Comparison of ENCODE assay signal across 9 cellular contexts in the genomic region with DNA sequence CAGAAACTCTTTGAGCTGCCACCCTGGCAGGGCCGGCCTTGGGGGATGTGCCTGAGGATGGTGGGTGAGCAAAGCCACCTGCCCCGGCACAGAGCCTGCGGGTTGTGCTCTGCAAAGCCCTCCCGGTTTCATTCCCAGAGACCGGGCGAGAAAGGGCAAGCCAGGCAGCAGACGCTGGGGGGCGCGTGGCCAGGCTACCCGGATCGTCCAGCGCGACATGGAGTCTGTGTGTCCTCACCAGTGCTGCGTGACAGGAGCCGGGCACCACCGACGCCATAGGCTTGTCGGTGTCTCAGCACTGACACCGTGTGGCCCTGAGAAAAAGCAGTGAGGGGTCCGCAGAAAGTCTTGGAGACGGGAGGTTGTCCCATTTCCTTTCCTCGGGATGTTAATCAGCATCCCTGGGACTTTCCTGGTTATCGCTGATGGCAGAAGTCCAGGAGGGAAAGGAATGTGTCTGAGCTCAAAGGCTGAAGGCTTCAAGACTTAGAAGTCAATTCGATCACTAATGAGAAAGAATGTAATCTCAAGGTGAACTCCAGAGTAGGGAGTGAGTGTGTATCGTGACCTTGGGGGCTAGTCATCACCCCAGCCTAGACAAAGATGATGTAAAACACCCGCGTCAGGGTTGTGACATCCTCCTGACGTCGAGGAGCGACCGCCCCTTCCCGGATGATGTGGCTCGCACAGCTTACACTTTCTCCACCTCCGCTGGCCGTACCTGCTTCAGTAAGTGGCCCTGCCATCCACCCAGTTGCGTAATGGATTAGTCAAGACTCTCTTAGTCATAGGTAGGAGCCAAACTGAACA. TPM values are rescaled to one million over a fixed set of nuclear protein-coding genes. Genes with fewer than 3 reads are reported as not detected.
DNase-seq lines count a peak whose midpoint lies in the region; ATAC-seq and TF ChIP-seq lines count a peak whose summit lies in the region.
"Had no signal": no experiment of that assay in that cellular context is flagged by ENCODE, and none has a peak within 500 bp of the region (broad histone marks: within the 10 kb centered on the region; RNA-seq: fewer than 3 reads in every experiment).

No MANE protein-coding gene starts in this region.

- DNase-seq in COR-L47 (lab: John Stamatoyannopoulos, UW) = peak; percentile 83
- peak; percentile 78 for DNase-seq in HT1080 (ENCODE audit: low read depth)
- DNase-seq in OCI-M1 (lab: John Stamatoyannopoulos, UW) = peak; percentile 83
- DNase-seq in activated T-cell treated with anti-CD3 and anti-CD28 coated beads, Interleukin-2, amount 50 U/mL, for 48 hours = peak; percentile 70 to 74
- peak; percentile 71 for DNase-seq in fibroblast of the aortic adventitia (ENCODE audit: low read depth)
- peak in 8 of 10 donors; percentile 7 to 47 (median 28) for DNase-seq in naive thymus-derived CD8-positive, alpha-beta T cell
- peak; percentile 84 for DNase-seq in stomach

- H3K4me3 ChIP-seq in fibroblast of the aortic adventitia (ENCODE audit: low read depth, low read length) (peak overlapping the region; percentile 42), stomach (peak overlapping the region; percentile 17 to 29 (median 24))

- no peaks in the 10 kb centered on the region for H3K9me3 ChIP-seq in stomach

- H3K4me1 Mint-ChIP-seq in naive thymus-derived CD8-positive, alpha-beta T cell = peaks cover 3 to 12% (median 10%) of the 10 kb centered on the region in 4 donors

- WGBS in stomach, 5 donors = 9 to 19% (median 10%) methylated on average over 26 to 36 of the region's 36 CpGs

- peak overlapping the region; percentile 41 to 83 (median 62) for H3K27ac ChIP-seq in stomach

- peak; percentile 82 to 85 for ATAC-seq in naive thymus-derived CD8-positive, alpha-beta T cell
- no peak for ATAC-seq in HG03039 (IDR thresholded peaks at IDR 0.05; ENCODE audit: unreplicated experiment)

- H3K27me3 ChIP-seq in stomach = peaks cover 0 to 12% (median 5%) of the 10 kb centered on the region in 3 donors

- TF ChIP-seq POLR2A in stomach (IDR thresholded peaks at IDR 0.05) = no peak

- POLR2A ChIA-PET in naive thymus-derived CD8-positive, alpha-beta T cell (lab: Charles Lee) = no interaction called here

- intact Hi-C loops in stomach (cut with DNase I; ENCODE audit: low total_unique reads) = loop anchor here (5.0 kb wide), 1 partner anchor 70 kb away; no protein-coding TSS in a partner anchor

- H3K27ac Mint-ChIP-seq in naive thymus-derived CD8-positive, alpha-beta T cell = peak overlapping the region in 7 of 10 donors; percentile 22 to 84 (median 57)

- TF ChIP-seq EP300 in stomach (IDR thresholded peaks at IDR 0.05) = no peak

- H3K4me3 Mint-ChIP-seq in naive thymus-derived CD8-positive, alpha-beta T cell = peak overlapping the region; percentile 48 to 84 (median 59)

- H3K36me3 Mint-ChIP-seq in naive thymus-derived CD8-positive, alpha-beta T cell = no peaks in the 10 kb centered on the region

- peak; percentile 53 for TF ChIP-seq CTCF in fibroblast of the aortic adventitia (IDR thresholded peaks at IDR 0.05; ENCODE audit: insufficient read depth, low read length)
- peak in 5 of 7 experiments; percentile 11 to 47 (median 46) for TF ChIP-seq CTCF in stomach (IDR thresholded peaks at IDR 0.05)

- H3K9me3 Mint-ChIP-seq in naive thymus-derived CD8-positive, alpha-beta T cell = no peaks in the 10 kb centered on the region

- H3K27me3 Mint-ChIP-seq in naive thymus-derived CD8-positive, alpha-beta T cell = peaks cover 11 to 35% (median 26%) of the 10 kb centered on the region in 5 donors

- H3K4me1 ChIP-seq in stomach = peaks cover 12 to 21% (median 14%) of the 10 kb centered on the region in 4 donors

- H3K36me3 ChIP-seq in stomach = no peaks in the 10 kb centered on the region

RNA-seq across cellular contexts. Expression of a gene that starts 36.3 kb away (rescaled TPM):
- total RNA-seq in HT1080 (2014; rRNA removed; shearing (Covaris generic)) = 0.07 TPM in 1 of 2 replicates, not detected in the other
- not detected in 2 replicates for polyA plus RNA-seq in HT1080 (2015; cell fraction: cytosol; rRNA removed)
- not detected in 2 replicates for polyA plus RNA-seq in HT1080 (2015; cell fraction: nucleus; rRNA removed)
- total RNA-seq in fibroblast of the aortic adventitia (ENCODE audit: low replicate concordance) = not detected in 2 replicates
- total RNA-seq in naive thymus-derived CD8-positive, alpha-beta T cell = not detected
- polyA plus RNA-seq in naive thymus-derived CD8-positive, alpha-beta T cell = not detected
- total RNA-seq in stomach = not detected
- polyA plus RNA-seq in stomach = under 1 TPM in 1 of 3 donors, not detected in 2; 0.78 TPM
- total RNA-seq: T-helper 2 cell treated with Interferon-gamma antibody and Interleukin-4, amounts not matched to agents 100 ng/mL and 5 ng/mL, for 36 hours had no signal

RNA-seq across cellular contexts. Expression of a gene that starts 37.2 kb away (rescaled TPM):
- total RNA-seq in HT1080 (2014; rRNA removed; shearing (Covaris generic)) = not detected in 2 replicates
- polyA plus RNA-seq in HT1080 (2015; cell fraction: cytosol; rRNA removed) = not detected in 2 replicates
- polyA plus RNA-seq in HT1080 (2015; cell fraction: nucleus; rRNA removed) = not detected in 2 replicates
- total RNA-seq in fibroblast of the aortic adventitia (ENCODE audit: low replicate concordance) (not detected in 2 replicates), stomach (1 to 10 TPM in 2 of 5 donors, not detected in 3; 1.2 to 2.9 TPM)
- not detected for total RNA-seq in naive thymus-derived CD8-positive, alpha-beta T cell
- not detected for polyA plus RNA-seq in naive thymus-derived CD8-positive, alpha-beta T cell
- 1 to 10 TPM in 1 of 3 donors, under 1 TPM in 1, not detected in 1; 0.18 to 3.2 TPM for polyA plus RNA-seq in stomach
- total RNA-seq: T-helper 2 cell treated with Interferon-gamma antibody and Interleukin-4, amounts not matched to agents 100 ng/mL and 5 ng/mL, for 36 hours had no signal

Comparison
In these comparisons a context has a peak if more than half of its experiments do, and no peak if none do; other contexts are left out.
1. DNase-seq: peak in every context shown above with its lines; median percentile 84 in stomach; 83 in COR-L47; 83 in OCI-M1; 78 in HT1080; 72 in activated T-cell treated with anti-CD3 and anti-CD28 coated beads, Interleukin-2, amount 50 U/mL, for 48 hours; 71 in fibroblast of the aortic adventitia; 28 in naive thymus-derived CD8-positive, alpha-beta T cell.